Comparison of ENCODE assay signal across 8 cellular contexts in the genomic region with DNA sequence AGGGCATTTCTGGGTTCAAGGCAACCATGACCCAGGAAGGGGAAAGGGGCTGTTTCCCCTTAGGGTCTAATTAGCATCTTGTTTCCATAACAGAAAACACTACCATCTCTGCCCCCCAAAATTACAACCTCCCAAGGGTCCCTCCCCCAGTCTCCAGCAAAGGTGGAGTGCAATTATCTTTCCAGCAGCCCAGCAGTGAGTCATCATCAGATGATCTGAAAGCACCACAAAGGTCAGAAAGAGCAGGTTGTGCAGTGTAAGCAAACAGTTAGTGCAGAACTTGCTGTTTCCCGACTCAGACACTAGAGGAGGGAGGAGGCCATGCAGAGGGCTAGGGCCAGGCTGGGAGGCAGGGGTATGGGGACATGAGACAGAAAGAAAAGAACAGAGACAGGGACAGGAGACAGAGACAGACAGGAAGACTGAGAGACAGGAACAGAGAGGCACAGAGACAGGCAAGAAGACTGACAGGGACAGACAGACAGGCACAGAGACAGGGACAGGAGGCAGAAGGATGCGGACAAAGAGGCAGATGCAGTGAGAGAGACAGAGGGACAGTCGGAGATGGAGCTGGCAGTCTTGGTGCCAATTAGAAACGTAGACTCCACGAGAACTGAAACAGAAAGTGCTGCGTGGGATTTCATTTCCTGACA.
DNase-seq lines count a peak whose midpoint lies in the region; ATAC-seq and TF ChIP-seq lines count a peak whose summit lies in the region.

No MANE protein-coding gene starts in this region.

- TF ChIP-seq CTCF in AG09319 (IDR thresholded peaks at IDR 0.05; ENCODE audit: low read depth, low read length): peak; percentile 92
- peak in 1 of 3 experiments; percentile 29 for TF ChIP-seq CTCF in nephron (IDR thresholded peaks at IDR 0.05; ENCODE audit: unreplicated experiment in 3 of 3)

- H3K27ac ChIP-seq in temporal lobe (ENCODE audit: low read depth, low read length): peak overlapping the region; percentile 45

- POLR2A ChIA-PET in activated CD4-positive, alpha-beta memory T cell treated with anti-CD3 and anti-CD28 coated beads for 36 hours (lab: Charles Lee): interaction anchor here (0.6 kb wide), 2 partner anchors 11 kb away, joined by 3 read pairs; no protein-coding TSS in a partner anchor

- CTCF ChIA-PET in activated CD4-positive, alpha-beta memory T cell treated with anti-CD3 and anti-CD28 coated beads for 36 hours (lab: Charles Lee): interaction anchor here (0.7 to 1.4 kb wide), 4 partner anchors 16 to 88 kb away, joined by 3 to 8 read pairs (median 6); a partner anchor contains a TSS

- DNase-seq in AG09319 (ENCODE audit: extremely low read depth, low read depth) (peak; percentile 71), NCI-H2196 (lab: John Stamatoyannopoulos, UW; ENCODE audit: unreplicated experiment) (peak; percentile 82)
- peak; percentile 79 for DNase-seq in activated CD4-positive, alpha-beta memory T cell treated with anti-CD3 and anti-CD28 coated beads for 36 hours

- peak overlapping the region; percentile 61 for H3K4me3 Mint-ChIP-seq in activated CD4-positive, alpha-beta memory T cell treated with anti-CD3 and anti-CD28 coated beads for 36 hours
- H3K4me3 Mint-ChIP-seq in nephron: peak overlapping the region in 1 of 3 experiments; percentile 17

- no peaks in the 10 kb centered on the region for H3K27me3 Mint-ChIP-seq in activated CD4-positive, alpha-beta memory T cell treated with anti-CD3 and anti-CD28 coated beads for 36 hours
- no peaks in the 10 kb centered on the region for H3K27me3 Mint-ChIP-seq in nephron (ENCODE audit: low read depth)

- no peaks in the 10 kb centered on the region for H3K36me3 Mint-ChIP-seq in activated CD4-positive, alpha-beta memory T cell treated with anti-CD3 and anti-CD28 coated beads for 36 hours
- peaks cover 19% of the 10 kb centered on the region for H3K36me3 Mint-ChIP-seq in nephron (ENCODE audit: low read depth)

- ATAC-seq in GM18517 (IDR thresholded peaks at IDR 0.05; ENCODE audit: unreplicated experiment) (peak; percentile 94), HG02981 (IDR thresholded peaks at IDR 0.05; ENCODE audit: unreplicated experiment) (peak; percentile 86), esophagus mucosa (peak; percentile 90)

- intact Hi-C loops in activated CD4-positive, alpha-beta memory T cell treated with anti-CD3 and anti-CD28 coated beads for 36 hours (cut with micrococcal nuclease): loop anchor here (1.0 to 10.0 kb wide), 4 partner anchors 73 to 316 kb away; a partner anchor contains a TSS

- H3K27ac Mint-ChIP-seq in activated CD4-positive, alpha-beta memory T cell treated with anti-CD3 and anti-CD28 coated beads for 36 hours: peak overlapping the region; percentile 89
- peak overlapping the region; percentile 34 to 86 (median 84) for H3K27ac Mint-ChIP-seq in nephron

- H3K4me1 Mint-ChIP-seq in activated CD4-positive, alpha-beta memory T cell treated with anti-CD3 and anti-CD28 coated beads for 36 hours (ENCODE audit: low read depth): peaks cover 31% of the 10 kb centered on the region
- H3K4me1 Mint-ChIP-seq in nephron: peaks cover 8% of the 10 kb centered on the region

- no peaks in the 10 kb centered on the region for H3K9me3 Mint-ChIP-seq in activated CD4-positive, alpha-beta memory T cell treated with anti-CD3 and anti-CD28 coated beads for 36 hours
- H3K9me3 Mint-ChIP-seq in nephron: no peaks in the 10 kb centered on the region

Comparison
In these comparisons a context has a peak if more than half of its experiments do, and no peak if none do; other contexts are left out.
1. Peak in every context shown above with its lines: DNase-seq, ATAC-seq and H3K27ac ChIP-seq.